1 cellular context compared by ENCODE assay signal in genomic region chr22:41180926-41181325, GRCh38.
TF ChIP-seq lines count a peak whose summit lies in the region.

No MANE protein-coding gene starts in this region.

TF ChIP-seq in GM23338, 12 proteins besides CTCF, POLR2A, EP300 and RAD21:
- TF ChIP-seq CREB1 (CRISPR knock-in tag; IDR thresholded peaks at IDR 0.05; ENCODE audit: low read depth) (no peak), EZH2 (IDR thresholded peaks at IDR 0.05; ENCODE audit: low read depth, unreplicated experiment) (no peak), ETS1 (IDR thresholded peaks at IDR 0.05) (no peak), ZNF114 (CRISPR knock-in tag; IDR thresholded peaks at IDR 0.05) (no peak), NANOG (IDR thresholded peaks at IDR 0.05; ENCODE audit: borderline replicate concordance) (no peak), EZH2phosphoT487 (IDR thresholded peaks at IDR 0.05; ENCODE audit: unreplicated experiment) (no peak), POLR2AphosphoS5 (IDR thresholded peaks at IDR 0.05; ENCODE audit: low read depth) (no peak; the same call in 1 of the 2 replicates), REST (IDR thresholded peaks at IDR 0.05; ENCODE audit: unreplicated experiment) (no peak), JUNB (IDR thresholded peaks at IDR 0.05; ENCODE audit: unreplicated experiment) (no peak), STAT1 (IDR thresholded peaks at IDR 0.05; ENCODE audit: unreplicated experiment) (no peak), ZNF331 (CRISPR knock-in tag; IDR thresholded peaks at IDR 0.05; ENCODE audit: low read depth) (no peak)
- TF ChIP-seq, protein P1, sequence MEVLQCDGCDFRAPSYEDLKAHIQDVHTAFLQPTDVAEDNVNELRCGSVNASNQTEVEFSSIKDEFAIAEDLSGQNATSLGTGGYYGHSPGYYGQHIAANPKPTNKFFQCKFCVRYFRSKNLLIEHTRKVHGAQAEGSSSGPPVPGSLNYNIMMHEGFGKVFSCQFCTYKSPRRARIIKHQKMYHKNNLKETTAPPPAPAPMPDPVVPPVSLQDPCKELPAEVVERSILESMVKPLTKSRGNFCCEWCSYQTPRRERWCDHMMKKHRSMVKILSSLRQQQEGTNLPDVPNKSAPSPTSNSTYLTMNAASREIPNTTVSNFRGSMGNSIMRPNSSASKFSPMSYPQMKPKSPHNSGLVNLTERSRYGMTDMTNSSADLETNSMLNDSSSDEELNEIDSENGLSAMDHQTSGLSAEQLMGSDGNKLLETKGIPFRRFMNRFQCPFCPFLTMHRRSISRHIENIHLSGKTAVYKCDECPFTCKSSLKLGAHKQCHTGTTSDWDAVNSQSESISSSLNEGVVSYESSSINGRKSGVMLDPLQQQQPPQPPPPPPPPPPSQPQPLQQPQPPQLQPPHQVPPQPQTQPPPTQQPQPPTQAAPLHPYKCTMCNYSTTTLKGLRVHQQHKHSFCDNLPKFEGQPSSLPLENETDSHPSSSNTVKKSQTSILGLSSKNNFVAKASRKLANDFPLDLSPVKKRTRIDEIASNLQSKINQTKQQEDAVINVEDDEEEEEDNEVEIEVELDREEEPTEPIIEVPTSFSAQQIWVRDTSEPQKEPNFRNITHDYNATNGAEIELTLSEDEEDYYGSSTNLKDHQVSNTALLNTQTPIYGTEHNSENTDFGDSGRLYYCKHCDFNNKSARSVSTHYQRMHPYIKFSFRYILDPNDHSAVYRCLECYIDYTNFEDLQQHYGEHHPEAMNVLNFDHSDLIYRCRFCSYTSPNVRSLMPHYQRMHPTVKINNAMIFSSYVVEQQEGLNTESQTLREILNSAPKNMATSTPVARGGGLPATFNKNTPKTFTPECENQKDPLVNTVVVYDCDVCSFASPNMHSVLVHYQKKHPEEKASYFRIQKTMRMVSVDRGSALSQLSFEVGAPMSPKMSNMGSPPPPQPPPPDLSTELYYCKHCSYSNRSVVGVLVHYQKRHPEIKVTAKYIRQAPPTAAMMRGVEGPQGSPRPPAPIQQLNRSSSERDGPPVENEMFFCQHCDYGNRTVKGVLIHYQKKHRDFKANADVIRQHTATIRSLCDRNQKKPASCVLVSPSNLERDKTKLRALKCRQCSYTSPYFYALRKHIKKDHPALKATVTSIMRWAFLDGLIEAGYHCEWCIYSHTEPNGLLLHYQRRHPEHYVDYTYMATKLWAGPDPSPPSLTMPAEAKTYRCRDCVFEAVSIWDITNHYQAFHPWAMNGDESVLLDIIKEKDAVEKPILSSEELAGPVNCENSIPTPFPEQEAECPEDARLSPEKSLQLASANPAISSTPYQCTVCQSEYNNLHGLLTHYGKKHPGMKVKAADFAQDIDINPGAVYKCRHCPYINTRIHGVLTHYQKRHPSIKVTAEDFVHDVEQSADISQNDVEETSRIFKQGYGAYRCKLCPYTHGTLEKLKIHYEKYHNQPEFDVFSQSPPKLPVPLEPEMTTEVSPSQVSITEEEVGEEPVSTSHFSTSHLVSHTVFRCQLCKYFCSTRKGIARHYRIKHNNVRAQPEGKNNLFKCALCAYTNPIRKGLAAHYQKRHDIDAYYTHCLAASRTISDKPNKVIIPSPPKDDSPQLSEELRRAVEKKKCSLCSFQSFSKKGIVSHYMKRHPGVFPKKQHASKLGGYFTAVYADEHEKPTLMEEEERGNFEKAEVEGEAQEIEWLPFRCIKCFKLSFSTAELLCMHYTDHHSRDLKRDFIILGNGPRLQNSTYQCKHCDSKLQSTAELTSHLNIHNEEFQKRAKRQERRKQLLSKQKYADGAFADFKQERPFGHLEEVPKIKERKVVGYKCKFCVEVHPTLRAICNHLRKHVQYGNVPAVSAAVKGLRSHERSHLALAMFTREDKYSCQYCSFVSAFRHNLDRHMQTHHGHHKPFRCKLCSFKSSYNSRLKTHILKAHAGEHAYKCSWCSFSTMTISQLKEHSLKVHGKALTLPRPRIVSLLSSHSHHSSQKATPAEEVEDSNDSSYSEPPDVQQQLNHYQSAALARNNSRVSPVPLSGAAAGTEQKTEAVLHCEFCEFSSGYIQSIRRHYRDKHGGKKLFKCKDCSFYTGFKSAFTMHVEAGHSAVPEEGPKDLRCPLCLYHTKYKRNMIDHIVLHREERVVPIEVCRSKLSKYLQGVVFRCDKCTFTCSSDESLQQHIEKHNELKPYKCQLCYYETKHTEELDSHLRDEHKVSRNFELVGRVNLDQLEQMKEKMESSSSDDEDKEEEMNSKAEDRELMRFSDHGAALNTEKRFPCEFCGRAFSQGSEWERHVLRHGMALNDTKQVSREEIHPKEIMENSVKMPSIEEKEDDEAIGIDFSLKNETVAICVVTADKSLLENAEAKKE (CRISPR knock-in tag; IDR thresholded peaks at IDR 0.05) = no peak
